In genomic region chr5:107367919-107368318, GRCh38 we compare ENCODE assay signal across 24 cellular contexts.
"Had no signal": no experiment of that assay in that cellular context is flagged by ENCODE, and none has a peak within 500 bp of the region (broad histone marks: within the 10 kb centered on the region; RNA-seq: fewer than 3 reads in every experiment).

No MANE protein-coding gene starts in this region.

- H3K27me3 Mint-ChIP-seq: progenitor cell of endocrine pancreas; stimulated activated memory B cell treated with anti-CD40 and anti-IgM and Interleukin-4, amounts not matched to agents 10 μg/mL and 1 μg/mL and 100 μg/mL, for 72 hours had no signal

- H3K27ac ChIP-seq: heart left ventricle, left ventricle myocardium inferior, ovary, right atrium auricular region, right lobe of liver, suprapubic skin, thoracic aorta, tibial artery, upper lobe of right lung had no signal

- H3K9me3 Mint-ChIP-seq: nephron; stimulated activated memory B cell treated with anti-CD40 and anti-IgM and Interleukin-4, amounts not matched to agents 10 μg/mL and 1 μg/mL and 100 μg/mL, for 72 hours had no signal

- H3K27me3 ChIP-seq: heart left ventricle, ovary, right atrium auricular region, right lobe of liver, suprapubic skin, tibial artery, upper lobe of right lung had no signal

- H3K9me3 ChIP-seq: heart left ventricle, left ventricle myocardium inferior, ovary, right atrium auricular region, right lobe of liver, suprapubic skin, thoracic aorta, tibial artery, upper lobe of right lung had no signal

- H3K27ac Mint-ChIP-seq: naive thymus-derived CD8-positive, alpha-beta T cell; progenitor cell of endocrine pancreas; stimulated activated memory B cell treated with anti-CD40 and anti-IgM and Interleukin-4, amounts not matched to agents 10 μg/mL and 1 μg/mL and 100 μg/mL, for 72 hours had no signal

- H3K4me3 Mint-ChIP-seq: naive thymus-derived CD8-positive, alpha-beta T cell; nephron; neural crest cell; stimulated activated memory B cell treated with anti-CD40 and anti-IgM and Interleukin-4, amounts not matched to agents 10 μg/mL and 1 μg/mL and 100 μg/mL, for 72 hours had no signal

- H3K4me3 ChIP-seq: heart left ventricle, left ventricle myocardium inferior, lung, ovary, right atrium auricular region, right lobe of liver, smooth muscle cell, suprapubic skin, thoracic aorta, tibial artery, upper lobe of right lung had no signal

- H3K36me3 Mint-ChIP-seq: naive thymus-derived CD8-positive, alpha-beta T cell; stimulated activated memory B cell treated with anti-CD40 and anti-IgM and Interleukin-4, amounts not matched to agents 10 μg/mL and 1 μg/mL and 100 μg/mL, for 72 hours had no signal

- DNase-seq: heart left ventricle; hypothalamus; islet precursor cell; left ventricle myocardium inferior; naive thymus-derived CD8-positive, alpha-beta T cell; ovary; right lobe of liver; stimulated activated CD4-positive, alpha-beta T cell treated with anti-CD3 and anti-CD28 coated beads, Interleukin-1b, Interleukin-23, amount 100 ng/mL, for 48 hours; stimulated activated CD4-positive, alpha-beta T cell treated with anti-CD3 and anti-CD28 coated beads, Interleukin-2, amount 100 ng/mL, for 48 hours; stimulated activated CD4-positive, alpha-beta T cell treated with anti-CD3 and anti-CD28 coated beads, Interleukin-4, amount 100 ng/mL, for 4 hours; stimulated activated CD8-positive, alpha-beta memory T cell treated with anti-CD3 and anti-CD28 coated beads, Interleukin-4, amount 100 ng/mL, for 48 hours; stimulated activated naive CD4-positive, alpha-beta T cell treated with Interleukin-2 at 50 U/mL for 16 hours; tibial artery; trophoblast cell; upper lobe of right lung had no signal

- H3K36me3 ChIP-seq: heart left ventricle, left ventricle myocardium inferior, ovary, right atrium auricular region, right lobe of liver, suprapubic skin, thoracic aorta, tibial artery, upper lobe of right lung had no signal

- H3K4me2 ChIP-seq: smooth muscle cell had no signal

- H3K4me1 ChIP-seq: left ventricle myocardium inferior, right atrium auricular region, right lobe of liver, upper lobe of right lung had no signal

- ATAC-seq: heart left ventricle; naive thymus-derived CD8-positive, alpha-beta T cell; right lobe of liver; stimulated activated memory B cell treated with anti-CD40 and anti-IgM and Interleukin-4, amounts not matched to agents 10 μg/mL and 1 μg/mL and 100 μg/mL, for 72 hours; upper lobe of right lung had no signal
